In genomic region chr14:32232481-32232880, GRCh38 we compare ENCODE assay signal across 39 cellular contexts. TPM values are rescaled to one million over a fixed set of nuclear protein-coding genes. Genes with fewer than 3 reads are reported as not detected.
"Had no signal": no experiment of that assay in that cellular context is flagged by ENCODE, and none has a peak within 500 bp of the region (broad histone marks: within the 10 kb centered on the region; RNA-seq: fewer than 3 reads in every experiment).

No MANE protein-coding gene starts in this region.

- H3K4me3 Mint-ChIP-seq: activated B cell treated with CpG ODN at 0.5 μM for 24 hours; activated CD4-positive, alpha-beta memory T cell treated with anti-CD3 and anti-CD28 coated beads for 36 hours; activated CD4-positive, alpha-beta T cell treated with anti-CD3 and anti-CD28 coated beads, Interleukin-2, amount 10 ng/mL, durations not matched to agents 24 days and 14 days; activated CD8-positive, alpha-beta T cell treated with anti-CD3 and anti-CD28 coated beads for 36 hours; activated naive CD4-positive, alpha-beta T cell treated with anti-CD3 and anti-CD28 coated beads for 36 hours; activated naive CD8-positive, alpha-beta T cell treated with anti-CD3 and anti-CD28 coated beads for 36 hours; activated T-cell treated with anti-CD3 and anti-CD28 coated beads, Interleukin-2, amount 50 U/mL, for 4 hours; activated T-cell treated with anti-CD3 and anti-CD28 coated beads, Interleukin-2, amount 50 U/mL, for 72 hours; activated T-helper 1 cell treated with anti-CD3 and anti-CD28 coated beads, Interleukin-12 subunit alpha, Interleukin-12 subunit beta, Interleukin-2, Interleukin-4 antibody, amounts not matched to agents 30 ng/mL and 10 ng/mL and 1 ng/mL, durations not matched to agents 14 hours and 24 hours and 36 hours; activated T-helper 17 cell treated with anti-CD3 and anti-CD28 coated beads, Interleukin-2, amount 50 U/mL, for 72 hours; T-helper 1 cell treated with Interleukin-12 subunit alpha and Interleukin-12 subunit beta and Interleukin-4 antibody, amounts not matched to agents 30 μg/mL and 1 μg/mL, for 36 hours; T-helper 2 cell treated with Interferon-gamma antibody and Interleukin-4, amounts not matched to agents 5 μg/mL and 100 μg/mL, for 36 hours had no signal

- H3K36me3 Mint-ChIP-seq: activated naive CD4-positive, alpha-beta T cell treated with anti-CD3 and anti-CD28 coated beads, Interleukin-2, amount 50 U/mL, for 72 hours had no signal

- H3K9me3 ChIP-seq: adrenal gland, body of pancreas had no signal

- H3K9me3 Mint-ChIP-seq: activated B cell treated with CpG ODN at 0.5 μM for 24 hours; activated CD4-positive, alpha-beta T cell treated with anti-CD3 and anti-CD28 coated beads, Interleukin-2, amount 10 ng/mL, durations not matched to agents 24 days and 14 days; activated CD8-positive, alpha-beta T cell treated with anti-CD3 and anti-CD28 coated beads for 36 hours; activated naive CD4-positive, alpha-beta T cell treated with anti-CD3 and anti-CD28 coated beads, Interleukin-2, amount 50 U/mL, for 72 hours; activated naive CD8-positive, alpha-beta T cell treated with anti-CD3 and anti-CD28 coated beads for 36 hours; activated T-cell treated with anti-CD3 and anti-CD28 coated beads, Interleukin-2, amount 50 U/mL, for 4 hours; activated T-cell treated with anti-CD3 and anti-CD28 coated beads, Interleukin-2, amount 50 U/mL, for 72 hours; activated T-helper 1 cell treated with anti-CD3 and anti-CD28 coated beads, Interleukin-12 subunit alpha, Interleukin-12 subunit beta, Interleukin-2, Interleukin-4 antibody, amounts not matched to agents 30 ng/mL and 10 ng/mL and 1 ng/mL, durations not matched to agents 14 hours and 24 hours and 36 hours; activated T-helper 17 cell treated with anti-CD3 and anti-CD28 coated beads, Interleukin-2, amount 50 U/mL, for 72 hours; T-helper 2 cell treated with Interferon-gamma antibody and Interleukin-4, amounts not matched to agents 5 μg/mL and 100 μg/mL, for 36 hours had no signal

- H3K4me1 ChIP-seq: body of pancreas had no signal

- H3K4me3 ChIP-seq: adrenal gland, body of pancreas, cardiac muscle cell had no signal

- H3K4me1 Mint-ChIP-seq: activated B cell treated with CpG ODN at 0.5 μM for 24 hours; activated CD4-positive, alpha-beta T cell treated with anti-CD3 and anti-CD28 coated beads, Interleukin-2, amount 10 ng/mL, durations not matched to agents 24 days and 14 days had no signal

- H3K27me3 ChIP-seq: adrenal gland, body of pancreas, brain microvascular endothelial cell, cardiac muscle cell had no signal

- H3K36me3 ChIP-seq: adrenal gland, brain microvascular endothelial cell, cardiac muscle cell had no signal

- H3K27me3 Mint-ChIP-seq: activated B cell treated with CpG ODN at 0.5 μM for 24 hours; activated CD4-positive, alpha-beta memory T cell treated with anti-CD3 and anti-CD28 coated beads for 36 hours; activated CD4-positive, alpha-beta T cell treated with anti-CD3 and anti-CD28 coated beads, Interleukin-2, amount 10 ng/mL, durations not matched to agents 24 days and 14 days; activated CD8-positive, alpha-beta T cell treated with anti-CD3 and anti-CD28 coated beads for 36 hours; activated naive CD8-positive, alpha-beta T cell treated with anti-CD3 and anti-CD28 coated beads for 36 hours; activated T-helper 17 cell treated with anti-CD3 and anti-CD28 coated beads, Interleukin-2, amount 50 U/mL, for 72 hours had no signal

- H3K27ac Mint-ChIP-seq: activated B cell treated with CpG ODN at 0.5 μM for 24 hours; activated CD4-positive, alpha-beta memory T cell treated with anti-CD3 and anti-CD28 coated beads for 36 hours; activated CD4-positive, alpha-beta T cell treated with anti-CD3 and anti-CD28 coated beads, Interleukin-2, amount 10 ng/mL, durations not matched to agents 24 days and 14 days; activated CD8-positive, alpha-beta T cell treated with anti-CD3 and anti-CD28 coated beads for 36 hours; activated naive CD4-positive, alpha-beta T cell treated with anti-CD3 and anti-CD28 coated beads for 36 hours; activated naive CD4-positive, alpha-beta T cell treated with anti-CD3 and anti-CD28 coated beads, Interleukin-2, amount 50 U/mL, for 72 hours; activated naive CD8-positive, alpha-beta T cell treated with anti-CD3 and anti-CD28 coated beads for 36 hours; activated T-helper 1 cell treated with anti-CD3 and anti-CD28 coated beads, Interleukin-12 subunit alpha, Interleukin-12 subunit beta, Interleukin-2, Interleukin-4 antibody, amounts not matched to agents 30 ng/mL and 10 ng/mL and 1 ng/mL, durations not matched to agents 14 hours and 24 hours and 36 hours; activated T-helper 17 cell treated with anti-CD3 and anti-CD28 coated beads, Interleukin-2, amount 50 U/mL, for 72 hours; T-helper 1 cell treated with Interleukin-12 subunit alpha and Interleukin-12 subunit beta and Interleukin-4 antibody, amounts not matched to agents 30 μg/mL and 1 μg/mL, for 36 hours; T-helper 2 cell treated with Interferon-gamma antibody and Interleukin-4, amounts not matched to agents 5 μg/mL and 100 μg/mL, for 36 hours had no signal

- H3K27ac ChIP-seq: adrenal gland, body of pancreas, brain microvascular endothelial cell, cardiac muscle cell, VCaP had no signal

- DNase-seq: activated B cell treated with CpG ODN at 0.5 μM for 24 hours; activated CD4-positive, alpha-beta memory T cell treated with anti-CD3 and anti-CD28 coated beads for 36 hours; activated CD4-positive, alpha-beta T cell treated with anti-CD3 and anti-CD28 coated beads for 4 hours; activated CD4-positive, alpha-beta T cell treated with anti-CD3 and anti-CD28 coated beads, Interleukin-2, amount 10 ng/mL, durations not matched to agents 24 days and 14 days; activated CD4-positive, alpha-beta T cell treated with anti-CD3 and anti-CD28 coated beads, Interleukin-2, amount 50 U/mL, for 1 hour; activated CD4-positive, alpha-beta T cell treated with anti-CD3 and anti-CD28 coated beads, Interleukin-2, amount 50 U/mL, for 4 hours; activated CD4-positive, CD25-positive, alpha-beta regulatory T cell treated with anti-CD3 and anti-CD28 coated beads, Interleukin-2, amount 50 U/mL, for 72 hours; activated CD8-positive, alpha-beta memory T cell treated with anti-CD3 and anti-CD28 coated beads, Interleukin-2, amount 50 U/mL, for 4 hours; activated CD8-positive, alpha-beta T cell treated with anti-CD3 and anti-CD28 coated beads for 36 hours; activated effector memory CD4-positive, alpha-beta T cell treated with anti-CD3 and anti-CD28 coated beads, Interleukin-2, amount 50 U/mL, for 16 hours; activated gamma-delta T cell treated with Interleukin-2 at 50 U/mL for 16 hours; activated naive CD4-positive, alpha-beta T cell; activated naive CD4-positive, alpha-beta T cell treated with anti-CD3 and anti-CD28 coated beads for 36 hours; activated naive CD4-positive, alpha-beta T cell treated with anti-CD3 and anti-CD28 coated beads, Interleukin-2, amount 50 U/mL, for 16 hours; activated naive CD8-positive, alpha-beta T cell treated with anti-CD3 and anti-CD28 coated beads for 36 hours; activated T-cell treated with anti-CD3 and anti-CD28 coated beads for 4 hours; activated T-cell treated with anti-CD3 and anti-CD28 coated beads, Interleukin-2, amount 50 U/mL, for 1 hour; activated T-cell treated with anti-CD3 and anti-CD28 coated beads, Interleukin-2, amount 50 U/mL, for 4 hours; activated T-cell treated with anti-CD3 and anti-CD28 coated beads, Interleukin-2, amount 50 U/mL, for 72 hours; adrenal gland; amniotic stem cell; aorta; body of pancreas; caudate nucleus; SW 1271; T-helper 1 cell; T-helper 9 cell had no signal

- FAIRE-seq: astrocyte, bronchial epithelial cell, TTC549 had no signal

- ATAC-seq: activated CD8-positive, alpha-beta T cell treated with anti-CD3 and anti-CD28 coated beads for 36 hours; activated naive CD4-positive, alpha-beta T cell treated with anti-CD3 and anti-CD28 coated beads, Interleukin-2, amount 50 U/mL, for 72 hours; activated T-cell treated with anti-CD3 and anti-CD28 coated beads, Interleukin-2, amount 50 U/mL, for 4 hours; activated T-cell treated with anti-CD3 and anti-CD28 coated beads, Interleukin-2, amount 50 U/mL, for 72 hours; activated T-helper 17 cell treated with anti-CD3 and anti-CD28 coated beads, Interleukin-2, amount 50 U/mL, for 72 hours; body of pancreas had no signal

RNA-seq across cellular contexts. Expression of gene RNU6-8, which starts 29.4 kb away (rescaled TPM):
- total RNA-seq: activated B cell treated with CpG ODN at 0.5 μM for 24 hours; activated CD4-positive, alpha-beta memory T cell treated with anti-CD3 and anti-CD28 coated beads for 36 hours; activated CD4-positive, alpha-beta T cell treated with anti-CD3 and anti-CD28 coated beads, Interleukin-2, amount 10 ng/mL, durations not matched to agents 24 days and 14 days; activated CD8-positive, alpha-beta memory T cell treated with anti-CD3 and anti-CD28 coated beads for 36 hours; activated CD8-positive, alpha-beta T cell treated with anti-CD3 and anti-CD28 coated beads for 36 hours; activated naive CD4-positive, alpha-beta T cell treated with anti-CD3 and anti-CD28 coated beads for 36 hours; activated naive CD4-positive, alpha-beta T cell treated with anti-CD3 and anti-CD28 coated beads, Interleukin-2, amount 50 U/mL, for 72 hours; activated naive CD8-positive, alpha-beta T cell treated with anti-CD3 and anti-CD28 coated beads for 36 hours; activated T-cell treated with anti-CD3 and anti-CD28 coated beads, Interleukin-2, amount 50 U/mL, for 4 hours; activated T-cell treated with anti-CD3 and anti-CD28 coated beads, Interleukin-2, amount 50 U/mL, for 72 hours; activated T-helper 1 cell treated with anti-CD3 and anti-CD28 coated beads, Interleukin-12 subunit alpha, Interleukin-12 subunit beta, Interleukin-2, Interleukin-4 antibody, amounts not matched to agents 30 ng/mL and 10 ng/mL and 1 ng/mL, durations not matched to agents 14 hours and 24 hours and 36 hours; activated T-helper 17 cell treated with anti-CD3 and anti-CD28 coated beads, Interleukin-2, amount 50 U/mL, for 72 hours; adrenal gland; aorta; astrocyte; body of pancreas; bronchial epithelial cell; cardiac muscle cell had no signal
- polyA plus RNA-seq: adrenal gland, aorta, cardiac muscle cell had no signal

RNA-seq across cellular contexts. Expression of gene RNU6-7, which starts 30.6 kb away (rescaled TPM):
- total RNA-seq: activated B cell treated with CpG ODN at 0.5 μM for 24 hours; activated CD4-positive, alpha-beta memory T cell treated with anti-CD3 and anti-CD28 coated beads for 36 hours; activated CD4-positive, alpha-beta T cell treated with anti-CD3 and anti-CD28 coated beads, Interleukin-2, amount 10 ng/mL, durations not matched to agents 24 days and 14 days; activated CD8-positive, alpha-beta memory T cell treated with anti-CD3 and anti-CD28 coated beads for 36 hours; activated CD8-positive, alpha-beta T cell treated with anti-CD3 and anti-CD28 coated beads for 36 hours; activated naive CD4-positive, alpha-beta T cell treated with anti-CD3 and anti-CD28 coated beads for 36 hours; activated naive CD4-positive, alpha-beta T cell treated with anti-CD3 and anti-CD28 coated beads, Interleukin-2, amount 50 U/mL, for 72 hours; activated naive CD8-positive, alpha-beta T cell treated with anti-CD3 and anti-CD28 coated beads for 36 hours; activated T-cell treated with anti-CD3 and anti-CD28 coated beads, Interleukin-2, amount 50 U/mL, for 4 hours; activated T-cell treated with anti-CD3 and anti-CD28 coated beads, Interleukin-2, amount 50 U/mL, for 72 hours; activated T-helper 1 cell treated with anti-CD3 and anti-CD28 coated beads, Interleukin-12 subunit alpha, Interleukin-12 subunit beta, Interleukin-2, Interleukin-4 antibody, amounts not matched to agents 30 ng/mL and 10 ng/mL and 1 ng/mL, durations not matched to agents 14 hours and 24 hours and 36 hours; activated T-helper 17 cell treated with anti-CD3 and anti-CD28 coated beads, Interleukin-2, amount 50 U/mL, for 72 hours; adrenal gland; aorta; astrocyte; body of pancreas; bronchial epithelial cell; cardiac muscle cell had no signal
- polyA plus RNA-seq: adrenal gland, aorta, cardiac muscle cell had no signal
